Comparison of ENCODE assay signal across 19 cellular contexts in genomic region chr18:10724666-10725065, GRCh38.
DNase-seq lines count a peak whose midpoint lies in the region; ATAC-seq and TF ChIP-seq lines count a peak whose summit lies in the region.
"Had no signal": no experiment of that assay in that cellular context is flagged by ENCODE, and none has a peak within 500 bp of the region (broad histone marks: within the 10 kb centered on the region; RNA-seq: fewer than 3 reads in every experiment).

No MANE protein-coding gene starts in this region.

- no peak overlapping the region for H3K23ac ChIP-seq in mesenchymal stem cell (ENCODE audit: low read length in 2 of 2)

- no peak overlapping the region for H2AK5ac ChIP-seq in mesenchymal stem cell (ENCODE audit: low read length, severe bottlenecking)

- H2BK5ac ChIP-seq in mesenchymal stem cell (ENCODE audit: low read depth, low read length, poor library complexity, severe bottlenecking): no peak overlapping the region

- H2BK15ac ChIP-seq in mesenchymal stem cell (ENCODE audit: low read depth, poor library complexity, severe bottlenecking): no peak overlapping the region

- WGBS in mesenchymal stem cell: 96% methylated on average over 18 of the region's 18 CpGs

- H3K4ac ChIP-seq in mesenchymal stem cell (ENCODE audit: low read depth in 1 of 2, low read length in 2 of 2): no peak overlapping the region

- H3K9me3 ChIP-seq in mesenchymal stem cell (ENCODE audit: control insufficient read depth, low read length): no peaks in the 10 kb centered on the region
- H3K9me3 ChIP-seq in upper lobe of right lung: no peaks in the 10 kb centered on the region
- H3K9me3 ChIP-seq in ascending aorta: no peaks in the 10 kb centered on the region
- H3K9me3 ChIP-seq: Caco-2 had no signal

- H3K36me3 ChIP-seq in mesenchymal stem cell (ENCODE audit: control insufficient read depth in 1 of 2, insufficient read depth in 2 of 2, low read depth in 1 of 2, low read length in 2 of 2): peaks cover 0 to 13% of the 10 kb centered on the region in 2 experiments
- no peaks in the 10 kb centered on the region for H3K36me3 ChIP-seq in upper lobe of right lung
- H3K36me3 ChIP-seq in ascending aorta: no peaks in the 10 kb centered on the region
- H3K36me3 ChIP-seq: BLaER1 had no signal

- H3K27ac ChIP-seq in mesenchymal stem cell (ENCODE audit: low read length, poor library complexity, severe bottlenecking): no peak overlapping the region
- H3K27ac ChIP-seq in upper lobe of right lung: no peak overlapping the region
- no peak overlapping the region for H3K27ac ChIP-seq in ascending aorta
- H3K27ac ChIP-seq: 22Rv1, BLaER1, C4-2B had no signal

- no peaks in the 10 kb centered on the region for H3K79me1 ChIP-seq in mesenchymal stem cell (replicated peaks; ENCODE audit: low read length, poor library complexity, severe bottlenecking)

- H3K4me1 ChIP-seq in mesenchymal stem cell (ENCODE audit: control insufficient read depth, insufficient read depth, low read depth, low read length) (peaks cover 2% of the 10 kb centered on the region), upper lobe of right lung (no peaks in the 10 kb centered on the region), ascending aorta (no peaks in the 10 kb centered on the region)
- H3K4me1 ChIP-seq: BLaER1, Caco-2 had no signal

- no peak overlapping the region for H2BK120ac ChIP-seq in mesenchymal stem cell (ENCODE audit: low read depth, low read length)

- H3K4me2 ChIP-seq in mesenchymal stem cell (ENCODE audit: low read length, poor library complexity, severe bottlenecking): no peak overlapping the region
- H3K4me2 ChIP-seq: BLaER1, GM23338 had no signal

- H3K4me3 ChIP-seq in mesenchymal stem cell (ENCODE audit: insufficient read depth in 1 of 2, low read depth in 1 of 2, low read length in 2 of 2) (no peak overlapping the region), upper lobe of right lung (no peak overlapping the region), ascending aorta (no peak overlapping the region)
- H3K4me3 ChIP-seq: BLaER1, GM23338 had no signal

- H2BK12ac ChIP-seq in mesenchymal stem cell (ENCODE audit: low read length in 2 of 2): no peak overlapping the region

- peak overlapping the region; percentile 19 for H4K8ac ChIP-seq in mesenchymal stem cell (ENCODE audit: low read length)

- H4K91ac ChIP-seq in mesenchymal stem cell (ENCODE audit: low read length): no peak overlapping the region

- no peak overlapping the region for H2AFZ ChIP-seq in mesenchymal stem cell (ENCODE audit: low read depth, low read length)
- H2AFZ ChIP-seq: GM23338 had no signal

- H3K27me3 ChIP-seq in mesenchymal stem cell (ENCODE audit: control insufficient read depth in 1 of 2, insufficient read depth in 1 of 2, low read length in 2 of 2): no peaks in the 10 kb centered on the region
- H3K27me3 ChIP-seq in upper lobe of right lung: no peaks in the 10 kb centered on the region
- no peaks in the 10 kb centered on the region for H3K27me3 ChIP-seq in ascending aorta
- H3K27me3 ChIP-seq: BLaER1 had no signal

- peak overlapping the region in 1 of 2 experiments; percentile 26 for H3K14ac ChIP-seq in mesenchymal stem cell (ENCODE audit: low read length in 2 of 2)

- intact Hi-C loops in upper lobe of right lung (cut with DNase I) (no loop called here), ascending aorta (cut with DNase I) (no loop called here), left cardiac atrium (cut with DNase I) (no loop called here)

- ATAC-seq in upper lobe of right lung (peak; percentile 21), left cardiac atrium (no peak)
- ATAC-seq: CD8-positive, alpha-beta T cell; GM23338; HCT116 had no signal

- no peak overlapping the region for H3K9ac ChIP-seq in mesenchymal stem cell (ENCODE audit: low read length)
- H3K9ac ChIP-seq: BLaER1 had no signal

- DNase-seq in activated gamma-delta T cell (lab: John Stamatoyannopoulos, UW) (peak; percentile 9), activated gamma-delta T cell treated with Interleukin-2 at 50 U/mL for 16 hours (no peak), mesenchymal stem cell (no peak), upper lobe of right lung (no peak), ascending aorta (ENCODE audit: low spot score in 2 of 2) (no peak), left cardiac atrium (no peak)
- DNase-seq: Caco-2; CD4-positive, CD25-positive, alpha-beta regulatory T cell; CD8-positive, alpha-beta T cell; DMS 273 treated with DMSO at 0.1 percent for 48 hours; DMS79; EL; GDM1; H9 had no signal

- TF ChIP-seq CTCF in upper lobe of right lung (IDR thresholded peaks at IDR 0.05): no peak
- TF ChIP-seq CTCF in ascending aorta (IDR thresholded peaks at IDR 0.05): no peak

- H3K18ac ChIP-seq in mesenchymal stem cell (ENCODE audit: low read depth in 1 of 2, low read length in 2 of 2): no peak overlapping the region
